Comparison of ENCODE assay signal across 1 cellular context in genomic region chr15:65530318-65531111, GRCh38.
A peak's percentile ranks its signal among the peaks of the same experiment; 100 is the strongest.
TF ChIP-seq lines count a peak whose summit lies in the region.

A gene with protein sequence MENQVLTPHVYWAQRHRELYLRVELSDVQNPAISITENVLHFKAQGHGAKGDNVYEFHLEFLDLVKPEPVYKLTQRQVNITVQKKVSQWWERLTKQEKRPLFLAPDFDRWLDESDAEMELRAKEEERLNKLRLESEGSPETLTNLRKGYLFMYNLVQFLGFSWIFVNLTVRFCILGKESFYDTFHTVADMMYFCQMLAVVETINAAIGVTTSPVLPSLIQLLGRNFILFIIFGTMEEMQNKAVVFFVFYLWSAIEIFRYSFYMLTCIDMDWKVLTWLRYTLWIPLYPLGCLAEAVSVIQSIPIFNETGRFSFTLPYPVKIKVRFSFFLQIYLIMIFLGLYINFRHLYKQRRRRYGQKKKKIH (plus strand): TSS chr15:65530463. CDS start chr15:65530632, 169 bp downstream.

TF ChIP-seq in neural cell, 6 proteins besides CTCF, POLR2A, EP300 and RAD21 (continued from another document):
- TF ChIP-seq, protein P1, sequence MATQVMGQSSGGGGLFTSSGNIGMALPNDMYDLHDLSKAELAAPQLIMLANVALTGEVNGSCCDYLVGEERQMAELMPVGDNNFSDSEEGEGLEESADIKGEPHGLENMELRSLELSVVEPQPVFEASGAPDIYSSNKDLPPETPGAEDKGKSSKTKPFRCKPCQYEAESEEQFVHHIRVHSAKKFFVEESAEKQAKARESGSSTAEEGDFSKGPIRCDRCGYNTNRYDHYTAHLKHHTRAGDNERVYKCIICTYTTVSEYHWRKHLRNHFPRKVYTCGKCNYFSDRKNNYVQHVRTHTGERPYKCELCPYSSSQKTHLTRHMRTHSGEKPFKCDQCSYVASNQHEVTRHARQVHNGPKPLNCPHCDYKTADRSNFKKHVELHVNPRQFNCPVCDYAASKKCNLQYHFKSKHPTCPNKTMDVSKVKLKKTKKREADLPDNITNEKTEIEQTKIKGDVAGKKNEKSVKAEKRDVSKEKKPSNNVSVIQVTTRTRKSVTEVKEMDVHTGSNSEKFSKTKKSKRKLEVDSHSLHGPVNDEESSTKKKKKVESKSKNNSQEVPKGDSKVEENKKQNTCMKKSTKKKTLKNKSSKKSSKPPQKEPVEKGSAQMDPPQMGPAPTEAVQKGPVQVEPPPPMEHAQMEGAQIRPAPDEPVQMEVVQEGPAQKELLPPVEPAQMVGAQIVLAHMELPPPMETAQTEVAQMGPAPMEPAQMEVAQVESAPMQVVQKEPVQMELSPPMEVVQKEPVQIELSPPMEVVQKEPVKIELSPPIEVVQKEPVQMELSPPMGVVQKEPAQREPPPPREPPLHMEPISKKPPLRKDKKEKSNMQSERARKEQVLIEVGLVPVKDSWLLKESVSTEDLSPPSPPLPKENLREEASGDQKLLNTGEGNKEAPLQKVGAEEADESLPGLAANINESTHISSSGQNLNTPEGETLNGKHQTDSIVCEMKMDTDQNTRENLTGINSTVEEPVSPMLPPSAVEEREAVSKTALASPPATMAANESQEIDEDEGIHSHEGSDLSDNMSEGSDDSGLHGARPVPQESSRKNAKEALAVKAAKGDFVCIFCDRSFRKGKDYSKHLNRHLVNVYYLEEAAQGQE (IDR thresholded peaks at IDR 0.05; ENCODE audit: borderline replicate concordance), result peak; percentile 80
- TF ChIP-seq EZH2 (IDR thresholded peaks at IDR 0.05; ENCODE audit: borderline replicate concordance, insufficient read depth, low read length, poor library complexity, severe bottlenecking), result no peak
